ENCODE assay signal across 14 cellular contexts in genomic region chr1:170145691-170146676, GRCh38. TPM values are rescaled to one million over a fixed set of nuclear protein-coding genes. Genes with fewer than 3 reads are reported as not detected.
A peak's percentile ranks its signal among the peaks of the same experiment; 100 is the strongest.
DNase-seq lines count a peak whose midpoint lies in the region; ATAC-seq, FAIRE-seq and TF ChIP-seq lines count a peak whose summit lies in the region.
"Had no signal": no experiment of that assay in that cellular context is flagged by ENCODE, and none has a peak within 500 bp of the region (broad histone marks: within the 10 kb centered on the region; RNA-seq: fewer than 3 reads in every experiment).

TSS of gene NTMT2 (plus strand) at chr1:170145959. CDS start at chr1:170146108, 149 bp downstream.

- DNase-seq in A673 (ENCODE audit: low spot score) (peak; percentile 96), NT2/D1 (ENCODE audit: low read depth, low spot score) (peak; percentile 94), right cardiac atrium (peak; percentile 42 to 84 (median 80)), natural killer cell (no peak), GM19239 (ENCODE audit: insufficient read length, low spot score) (no peak), NCI-H2029 treated with DMSO at 0.1 percent for 48 hours (lab: John Stamatoyannopoulos, UW) (no peak)
- DNase-seq: NCI-H82, spleen, stomach had no signal

- H3K4me1 Mint-ChIP-seq in natural killer cell: no peaks in the 10 kb centered on the region

- H3K9me3 Mint-ChIP-seq in natural killer cell: peaks cover 4 to 5% of the 10 kb centered on the region in 2 donors
- H3K9me3 Mint-ChIP-seq: activated naive CD4-positive, alpha-beta T cell treated with anti-CD3 and anti-CD28 coated beads, Interleukin-2, amount 10 ng/mL, durations not matched to agents 7 days and 5 days had no signal

- CTCF ChIA-PET in A673 (lab: Charles Lee): interaction anchor here (0.5 kb wide), 1 partner anchor 540 kb away, joined by 8 read pairs; no protein-coding TSS in a partner anchor

- H3K4me3 ChIP-seq in A673 (ENCODE audit: low read depth, low read length, poor library complexity, severe bottlenecking) (no peak within 1 kb of the TSS), NT2/D1 (ENCODE audit: insufficient read length, low read depth) (no peak within 1 kb of the TSS), right cardiac atrium (ENCODE audit: low read length) (peak within 1 kb of the TSS; percentile 36)
- H3K4me3 ChIP-seq: left lung, spleen, stomach had no signal

- H3K4me1 ChIP-seq in A673 (ENCODE audit: insufficient read depth, low read length, poor library complexity, severe bottlenecking): peaks cover 18% of the 10 kb centered on the region
- no peaks in the 10 kb centered on the region for H3K4me1 ChIP-seq in NT2/D1 (ENCODE audit: insufficient read depth, insufficient read length)
- H3K4me1 ChIP-seq in right cardiac atrium (ENCODE audit: control insufficient read depth, insufficient read depth, low read length): no peaks in the 10 kb centered on the region
- H3K4me1 ChIP-seq: left lung, spleen, stomach had no signal

- FAIRE-seq in GM19239 (lab: Jason Lieb, UNC): no peak
- FAIRE-seq: endothelial cell of umbilical vein had no signal

- H3K27me3 Mint-ChIP-seq in natural killer cell (ENCODE audit: low read depth in 2 of 2): peaks cover 20 to 55% of the 10 kb centered on the region in 2 donors

- H3K36me3 Mint-ChIP-seq in natural killer cell: no peaks in the 10 kb centered on the region
- H3K36me3 Mint-ChIP-seq: activated naive CD4-positive, alpha-beta T cell treated with anti-CD3 and anti-CD28 coated beads, Interleukin-2, amount 10 ng/mL, durations not matched to agents 7 days and 5 days had no signal

- ATAC-seq in right cardiac atrium (peak; percentile 96 to 97), natural killer cell (no peak), HG03159 (IDR thresholded peaks at IDR 0.05; ENCODE audit: unreplicated experiment) (no peak)
- ATAC-seq: left lung had no signal

- no TSS peak for BruUV-seq in A673 (replicated peaks; lab: Mats Ljungman, UMichigan)

- 27% methylated on average over 8 of the region's 8 CpGs for WGBS in right cardiac atrium

- H3K27me3 ChIP-seq in A673 (replicated peaks; ENCODE audit: insufficient read depth, low read depth, low read length, poor library complexity): peaks cover 5% of the 10 kb centered on the region
- peaks cover 20% of the 10 kb centered on the region for H3K27me3 ChIP-seq in NT2/D1 (ENCODE audit: insufficient read depth, insufficient read length)
- no peaks in the 10 kb centered on the region for H3K27me3 ChIP-seq in right cardiac atrium (ENCODE audit: control insufficient read depth, insufficient read depth)
- H3K27me3 ChIP-seq: left lung, stomach had no signal

- H3K9me3 ChIP-seq in A673 (ENCODE audit: low read depth, low read length, poor library complexity, severe bottlenecking): no peaks in the 10 kb centered on the region
- no peaks in the 10 kb centered on the region for H3K9me3 ChIP-seq in KOPT-K1 (ENCODE audit: insufficient read depth, low read length, poor library complexity, severe bottlenecking)
- H3K9me3 ChIP-seq in NT2/D1 (ENCODE audit: insufficient read depth, low read length): peaks cover 10% of the 10 kb centered on the region
- H3K9me3 ChIP-seq in right cardiac atrium (ENCODE audit: control insufficient read depth, low read length): no peaks in the 10 kb centered on the region

- TF ChIP-seq CTCF in A673 (conservative IDR thresholded peaks at IDR 0.05; ENCODE audit: low read depth, low read length): no peak
- TF ChIP-seq CTCF in natural killer cell (IDR thresholded peaks at IDR 0.05): no peak

- no peak within 1 kb of the TSS for H3K27ac ChIP-seq in A673 (ENCODE audit: low read depth, low read length, poor library complexity, severe bottlenecking)
- peak within 1 kb of the TSS; percentile 67 for H3K27ac ChIP-seq in KOPT-K1 (ENCODE audit: low read depth, low read length, poor library complexity, severe bottlenecking)
- H3K27ac ChIP-seq in right cardiac atrium (ENCODE audit: low read length): peak within 1 kb of the TSS; percentile 60
- H3K27ac ChIP-seq: left lung, spleen, stomach had no signal

- no peak within 1 kb of the TSS for H3K27ac Mint-ChIP-seq in natural killer cell
- H3K27ac Mint-ChIP-seq: activated naive CD4-positive, alpha-beta T cell treated with anti-CD3 and anti-CD28 coated beads, Interleukin-2, amount 10 ng/mL, durations not matched to agents 7 days and 5 days had no signal

- POLR2A ChIA-PET in A673 (lab: Charles Lee; ENCODE audit: low non-redundant PET): no interaction called here

- H3K4me3 Mint-ChIP-seq in natural killer cell: no peak within 1 kb of the TSS
- H3K4me3 Mint-ChIP-seq: activated naive CD4-positive, alpha-beta T cell treated with anti-CD3 and anti-CD28 coated beads, Interleukin-2, amount 10 ng/mL, durations not matched to agents 7 days and 5 days had no signal

- no peak within 1 kb of the TSS for H3K9ac ChIP-seq in NT2/D1 (ENCODE audit: insufficient read length, low read depth)

- no peaks in the 10 kb centered on the region for H3K36me3 ChIP-seq in A673 (ENCODE audit: insufficient read depth, low read length, poor library complexity, severe bottlenecking)
- no peaks in the 10 kb centered on the region for H3K36me3 ChIP-seq in KOPT-K1 (ENCODE audit: insufficient read depth, low read length)
- no peaks in the 10 kb centered on the region for H3K36me3 ChIP-seq in NT2/D1 (ENCODE audit: insufficient read depth, insufficient read length, low read length)
- H3K36me3 ChIP-seq: left lung, spleen, stomach had no signal

- intact Hi-C loops in A673 (cut with micrococcal nuclease; ENCODE audit: unreplicated experiment): loop anchor here (5.0 kb wide), 1 partner anchor 129 kb away; no protein-coding TSS in a partner anchor
- intact Hi-C loops in right cardiac atrium (cut with DNase I): no loop called here
- intact Hi-C loops in natural killer cell (cut with micrococcal nuclease): no loop called here

RNA-seq across cellular contexts. Expression of gene NTMT2, which starts in this region (rescaled TPM):
- total RNA-seq in A673 (2021) (not detected in 2 replicates), right cardiac atrium (1 to 10 TPM; 1.3 to 7.4 (median 3.8) TPM), natural killer cell (not detected)
- 1.6 TPM for polyA plus RNA-seq in right cardiac atrium
- total RNA-seq: endothelial cell of umbilical vein, left lung, spleen, stomach had no signal
- polyA plus RNA-seq: endothelial cell of umbilical vein, spleen, stomach had no signal

Comparison
In these comparisons a context has a peak if more than half of its experiments do, and no peak if none do; other contexts are left out.
1. Peak in DNase-seq in A673; RNA of the gene not detected or under 1 TPM.
2. DNase-seq: peak in NT2/D1 (single experiment) and right cardiac atrium (3 of 3); none in natural killer cell (single experiment), GM19239 (single experiment) and NCI-H2029 treated with DMSO at 0.1 percent for 48 hours (single experiment).
3. ATAC-seq: peak in right cardiac atrium (2 of 2); none in natural killer cell (0 of 3) and HG03159 (single experiment).